Comparison of ENCODE assay signal across 8 cellular contexts in genomic region chr2:133780099-133780996, GRCh38.
DNase-seq lines count a peak whose midpoint lies in the region; ATAC-seq, FAIRE-seq and TF ChIP-seq lines count a peak whose summit lies in the region.

No MANE protein-coding gene starts in this region.

- CTCF ChIA-PET in K562 (lab: Yijun Ruan, JAX; ENCODE audit: low intra/inter-chr PET ratio) = interaction anchor here (0.6 to 0.9 kb wide), 4 partner anchors 260 to 1549 kb away, joined by 3 to 4 read pairs (median 4); no protein-coding TSS in a partner anchor

- no peaks in the 10 kb centered on the region for H3K4me1 Mint-ChIP-seq in effector memory CD8-positive, alpha-beta T cell (ENCODE audit: low read depth in 2 of 2)

- TF ChIP-seq POLR2A in K562 (conservative IDR thresholded peaks at IDR 0.05) = no peak

- H3K9me3 ChIP-seq in K562 (replicated peaks; ENCODE audit: control insufficient read depth, insufficient read depth, low read depth, low read length) (no peaks in the 10 kb centered on the region), iPS DF 6.9 (ENCODE audit: control insufficient read depth, insufficient read depth, low read length) (no peaks in the 10 kb centered on the region)

- 1% methylated on average over 12 of the region's 12 CpGs for WGBS in K562 (ENCODE audit: insufficient coverage, low coverage, missing lambda C conversion rate)
- WGBS in iPS DF 6.9 (ENCODE audit: insufficient coverage, insufficient read length) = 100% methylated on average over 7 of the region's 12 CpGs

- no peaks in the 10 kb centered on the region for H3K79me2 ChIP-seq in K562 (ENCODE audit: control insufficient read depth, insufficient read depth, low read length)

- FAIRE-seq in K562 (lab: Jason Lieb, UNC) = peak; percentile 88

- no peaks in the 10 kb centered on the region for H4K20me1 ChIP-seq in K562 (replicated peaks; ENCODE audit: control insufficient read depth, insufficient read depth, low read length)

- BruUV-seq in K562 (replicated peaks; lab: Mats Ljungman, UMichigan) = no TSS peak

- DNase-seq in ACHN (peak; percentile 84), GF-D8 (lab: John Stamatoyannopoulos, UW) (peak; percentile 2), NCI-H69 (lab: John Stamatoyannopoulos, UW) (peak; percentile 29), K562 (ENCODE audit: extremely low read depth in 1 of 4, low spot score in 3 of 4) (peak; percentile 33 to 68 (median 51)), iPS DF 6.9 (ENCODE audit: low read depth, low spot score) (peak; percentile 52)
- DNase-seq in stimulated activated CD8-positive, alpha-beta memory T cell treated with anti-CD3 and anti-CD28 coated beads, Interleukin-4, amount 100 ng/mL, for 48 hours = peak; percentile 42
- DNase-seq in effector memory CD8-positive, alpha-beta T cell = no peak

- H3K4me1 ChIP-seq in K562 (replicated peaks in 1 of 2; ENCODE audit: control insufficient read depth in 2 of 2, insufficient read depth in 2 of 2, low read length in 2 of 2) (no peaks in the 10 kb centered on the region), iPS DF 6.9 (ENCODE audit: control insufficient read depth, insufficient read depth, low read length) (no peaks in the 10 kb centered on the region)

- peak; percentile 55 to 78 (median 74) for TF ChIP-seq CTCF in K562 (IDR thresholded peaks at IDR 0.05 in 2 of 3, conservative IDR thresholded peaks at IDR 0.05 in 1 of 3; ENCODE audit: insufficient read depth in 2 of 3, low read depth in 1 of 3, low read length in 3 of 3)

- no peak overlapping the region for H3K4me2 ChIP-seq in K562 (ENCODE audit: insufficient read depth, low read length)

- intact Hi-C loops in K562 (cut with micrococcal nuclease) = loop anchor here (1.0 kb wide), 2 partner anchors 64 to 1233 kb away; no protein-coding TSS in a partner anchor

- H3K4me3 ChIP-seq in K562 (no peak overlapping the region), iPS DF 6.9 (ENCODE audit: low read length) (no peak overlapping the region)

- H3K27me3 Mint-ChIP-seq in effector memory CD8-positive, alpha-beta T cell = no peaks in the 10 kb centered on the region

- no peak for TF ChIP-seq EP300 in K562 (IDR thresholded peaks at IDR 0.05; ENCODE audit: low read length)

- H3K36me3 Mint-ChIP-seq in effector memory CD8-positive, alpha-beta T cell (ENCODE audit: insufficient read depth) = no peaks in the 10 kb centered on the region

- no peaks in the 10 kb centered on the region for H3K9me3 Mint-ChIP-seq in effector memory CD8-positive, alpha-beta T cell

- H3K27me3 ChIP-seq in K562 (ENCODE audit: control insufficient read depth in 2 of 2, insufficient read depth in 2 of 2, low read length in 2 of 2) (no peaks in the 10 kb centered on the region), iPS DF 6.9 (ENCODE audit: control insufficient read depth, insufficient read depth, low read length) (no peaks in the 10 kb centered on the region)

- H2AFZ ChIP-seq in K562 (ENCODE audit: low read depth, low read length) = no peak overlapping the region

- no peaks in the 10 kb centered on the region for H3K9me1 ChIP-seq in K562 (ENCODE audit: control insufficient read depth, insufficient read depth, low read length)

- in situ Hi-C loops in ACHN (cut with HindIII; ENCODE audit: low pct_ligation_motif_present, low pct_unique_long_range_greater_than_20kb, low sequenced_read_pairs) = no loop called here
- in situ Hi-C loops in K562 (cut with MboI) = no loop called here

- ATAC-seq in HG03354 (IDR thresholded peaks at IDR 0.05; ENCODE audit: poor library complexity, severe bottlenecking, unreplicated experiment) (peak; percentile 80), K562 (peak; percentile 72)
- no peak for ATAC-seq in effector memory CD8-positive, alpha-beta T cell (replicated peaks)

- no peak overlapping the region for H3K27ac Mint-ChIP-seq in effector memory CD8-positive, alpha-beta T cell

- H3K27ac ChIP-seq in K562 (ENCODE audit: extremely low read depth, low read depth, low read length) (no peak overlapping the region), iPS DF 6.9 (ENCODE audit: low read length) (no peak overlapping the region)

- no peak overlapping the region for H3K9ac ChIP-seq in K562 (ENCODE audit: insufficient read depth in 1 of 2, low read depth in 2 of 2, low read length in 2 of 2)

- TF ChIP-seq RAD21 in K562 (CRISPR knock-in tag; conservative IDR thresholded peaks at IDR 0.05 in 1 of 2, IDR thresholded peaks at IDR 0.05 in 1 of 2) = peak; percentile 44 to 66

- no peak overlapping the region for H3K4me3 Mint-ChIP-seq in effector memory CD8-positive, alpha-beta T cell

- POLR2A ChIA-PET in K562 (lab: Yijun Ruan, JAX) = no interaction called here

- H3K36me3 ChIP-seq in K562 (ENCODE audit: control insufficient read depth, insufficient read depth, low read length) (no peaks in the 10 kb centered on the region), iPS DF 6.9 (ENCODE audit: control insufficient read depth, insufficient read depth, low read length) (no peaks in the 10 kb centered on the region)

TF ChIP-seq in K562, 482 proteins besides CTCF, POLR2A, EP300 and RAD21:
- TF ChIP-seq TOE1 (IDR thresholded peaks at IDR 0.05; ENCODE audit: borderline replicate concordance) = no peak
- no peak for TF ChIP-seq TOE1 (CRISPR knock-in tag; IDR thresholded peaks at IDR 0.05; ENCODE audit: borderline replicate concordance, low read depth)
- TF ChIP-seq KLF16 (IDR thresholded peaks at IDR 0.05) = 0 out of 2 replicates have a peak, but pooled peaks have one; percentile 17
- TF ChIP-seq ZNF316 (IDR thresholded peaks at IDR 0.05) = peak; percentile 38; the same call in 1 of the 2 replicates
- TF ChIP-seq SMC3 (conservative IDR thresholded peaks at IDR 0.05; ENCODE audit: insufficient read depth, low read depth, low read length) = 0 out of 2 replicates have a peak, but pooled peaks have one; percentile 46
- TF ChIP-seq MAFG (tag; conservative IDR thresholded peaks at IDR 0.05) = no peak
- TF ChIP-seq TEAD2 (tag; IDR thresholded peaks at IDR 0.05) = peak; percentile 82
- peak; percentile 17; the same call in 1 of the 2 replicates for TF ChIP-seq MAFF (IDR thresholded peaks at IDR 0.05; ENCODE audit: low read length)
- TF ChIP-seq, protein P1, sequence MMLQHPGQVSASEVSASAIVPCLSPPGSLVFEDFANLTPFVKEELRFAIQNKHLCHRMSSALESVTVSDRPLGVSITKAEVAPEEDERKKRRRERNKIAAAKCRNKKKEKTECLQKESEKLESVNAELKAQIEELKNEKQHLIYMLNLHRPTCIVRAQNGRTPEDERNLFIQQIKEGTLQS (IDR thresholded peaks at IDR 0.05) = peak; percentile 38; the same call in 1 of the 2 replicates
- TF ChIP-seq, protein P1 (CRISPR knock-in tag; conservative IDR thresholded peaks at IDR 0.05) = no peak
- no peak for TF ChIP-seq HDAC6 (IDR thresholded peaks at IDR 0.05; ENCODE audit: low read depth, low read length)
- no peak for TF ChIP-seq HCFC1 (IDR thresholded peaks at IDR 0.05; ENCODE audit: low read depth, low read length)
- TF ChIP-seq C11orf30 (IDR thresholded peaks at IDR 0.05; ENCODE audit: low read depth) = peak; percentile 15; the same call in 1 of the 2 replicates
- TF ChIP-seq TEAD1 (CRISPR knock-in tag; IDR thresholded peaks at IDR 0.05) = peak; percentile 93 to 94
- no peak for TF ChIP-seq MTA3 (IDR thresholded peaks at IDR 0.05; ENCODE audit: borderline replicate concordance)
- peak; percentile 70 for TF ChIP-seq TEAD4 (IDR thresholded peaks at IDR 0.05; ENCODE audit: low read length)
- TF ChIP-seq TEAD4 (CRISPR knock-in tag; IDR thresholded peaks at IDR 0.05; ENCODE audit: borderline replicate concordance) = no peak
- TF ChIP-seq ZNF785 (CRISPR knock-in tag; IDR thresholded peaks at IDR 0.05) = no peak
- no peak for TF ChIP-seq ZNF165 (CRISPR knock-in tag; IDR thresholded peaks at IDR 0.05; ENCODE audit: borderline replicate concordance)
- no peak for TF ChIP-seq FOXK1 (CRISPR knock-in tag; IDR thresholded peaks at IDR 0.05; ENCODE audit: borderline replicate concordance)

Comparison
In these comparisons a context has a peak if more than half of its experiments do, and no peak if none do; other contexts are left out.
1. DNase-seq: peak in ACHN (single experiment), GF-D8 (single experiment), NCI-H69 (single experiment), K562 (4 of 4), iPS DF 6.9 (single experiment) and stimulated activated CD8-positive, alpha-beta memory T cell treated with anti-CD3 and anti-CD28 coated beads, Interleukin-4, amount 100 ng/mL, for 48 hours (single experiment); none in effector memory CD8-positive, alpha-beta T cell (0 of 3).